ENCODE assay signal across 16 cellular contexts in genomic region chr2:61288070-61288841, GRCh38.
DNase-seq lines count a peak whose midpoint lies in the region; ATAC-seq, FAIRE-seq and TF ChIP-seq lines count a peak whose summit lies in the region.
"Had no signal": no experiment of that assay in that cellular context is flagged by ENCODE, and none has a peak within 500 bp of the region (broad histone marks: within the 10 kb centered on the region; RNA-seq: fewer than 3 reads in every experiment).

No MANE protein-coding gene starts in this region.

- DNase-seq in activated T-cell treated with anti-CD3 and anti-CD28 coated beads, Interleukin-2, amount 50 U/mL, for 72 hours = no peak
- DNase-seq in activated T-cell treated with anti-CD3 and anti-CD28 coated beads, Interleukin-2, amount 50 U/mL, for 48 hours = no peak
- DNase-seq in PC-3 = no peak
- peak; percentile 14 to 76 for DNase-seq in fibroblast of lung (ENCODE audit: low read depth in 2 of 2)
- DNase-seq in small intestine = peak; percentile 32
- DNase-seq in pons (ENCODE audit: low spot score) = no peak
- DNase-seq: DMS79; NCI-H1048; NCI-H446; RPMI8226; stimulated activated CD4-positive, alpha-beta T cell treated with anti-CD3 and anti-CD28 coated beads, Interleukin-12 subunit alpha, Interleukin-12 subunit beta, amount 100 ng/mL, for 4 hours; upper lobe of right lung had no signal

- POLR2A ChIA-PET in PC-3 (lab: Charles Lee; ENCODE audit: unreplicated experiment) = interaction anchor here (0.6 kb wide), 1 partner anchor 164 kb away, joined by 3 read pairs; no protein-coding TSS in a partner anchor

- H3K36me3 ChIP-seq in PC-3 (ENCODE audit: low read depth, low read length) = peaks cover 3% of the 10 kb centered on the region; the same call in 1 of the 2 replicates
- peaks cover 1% of the 10 kb centered on the region for H3K36me3 ChIP-seq in fibroblast of lung (ENCODE audit: control insufficient read depth, insufficient read depth, low read length)
- peaks cover 0 to 6% of the 10 kb centered on the region in 2 donors for H3K36me3 ChIP-seq in small intestine (ENCODE audit: control insufficient read depth in 2 of 2, insufficient read depth in 2 of 2, low read length in 2 of 2)

- H3K4me3 Mint-ChIP-seq in activated T-cell treated with anti-CD3 and anti-CD28 coated beads, Interleukin-2, amount 50 U/mL, for 72 hours = no peak overlapping the region

- CTCF ChIA-PET in PC-3 (lab: Charles Lee) = no interaction called here

- no peaks in the 10 kb centered on the region for H3K4me1 ChIP-seq in PC-3 (ENCODE audit: insufficient read depth, low read length)
- peaks cover 2% of the 10 kb centered on the region for H3K4me1 ChIP-seq in fibroblast of lung (ENCODE audit: control insufficient read depth, extremely low read depth, insufficient read depth, low read length)
- H3K4me1 ChIP-seq in small intestine (ENCODE audit: control insufficient read depth in 2 of 2, insufficient read depth in 1 of 2, low read depth in 1 of 2, low read length in 1 of 2) = peaks cover 0 to 2% of the 10 kb centered on the region in 2 donors
- H3K4me1 ChIP-seq: upper lobe of right lung had no signal

- BruUV-seq in PC-3 (replicated peaks; lab: Mats Ljungman, UMichigan) = TSS peak; percentile 35

- ATAC-seq in activated T-cell treated with anti-CD3 and anti-CD28 coated beads, Interleukin-2, amount 50 U/mL, for 72 hours (replicated peaks in 1 of 2) = peak in 1 of 2 donors; percentile 9
- no peak; the same call in 1 of the 2 replicates for ATAC-seq in PC-3
- ATAC-seq in HG03025 (IDR thresholded peaks at IDR 0.05; ENCODE audit: low FRiP score, unreplicated experiment) = no peak
- ATAC-seq in HG02970 (IDR thresholded peaks at IDR 0.05; ENCODE audit: low FRiP score, unreplicated experiment) = no peak
- ATAC-seq: upper lobe of right lung had no signal

- H3K9me3 ChIP-seq in PC-3 (ENCODE audit: low read length) (no peaks in the 10 kb centered on the region), fibroblast of lung (ENCODE audit: control insufficient read depth, insufficient read depth, low read depth, low read length) (no peaks in the 10 kb centered on the region), small intestine (ENCODE audit: control insufficient read depth, low read depth) (no peaks in the 10 kb centered on the region)
- H3K9me3 ChIP-seq: upper lobe of right lung had no signal

- H3K4me2 ChIP-seq in PC-3 (ENCODE audit: low read length) = no peak overlapping the region
- H3K4me2 ChIP-seq in fibroblast of lung (ENCODE audit: extremely low read depth, insufficient read depth, low read length) = no peak overlapping the region

- H3K27me3 Mint-ChIP-seq in activated T-cell treated with anti-CD3 and anti-CD28 coated beads, Interleukin-2, amount 50 U/mL, for 72 hours (ENCODE audit: low read depth) = no peaks in the 10 kb centered on the region

- H3K4me1 Mint-ChIP-seq in activated T-cell treated with anti-CD3 and anti-CD28 coated beads, Interleukin-2, amount 50 U/mL, for 72 hours (ENCODE audit: low read depth) = no peaks in the 10 kb centered on the region

- H4K20me1 ChIP-seq in PC-3 (ENCODE audit: low read length) = no peaks in the 10 kb centered on the region
- no peaks in the 10 kb centered on the region for H4K20me1 ChIP-seq in fibroblast of lung (ENCODE audit: control insufficient read depth, extremely low read depth, insufficient read depth, low read length)

- no peaks in the 10 kb centered on the region for H3K9me3 Mint-ChIP-seq in activated T-cell treated with anti-CD3 and anti-CD28 coated beads, Interleukin-2, amount 50 U/mL, for 72 hours

- no peak overlapping the region for H3K9ac ChIP-seq in PC-3 (ENCODE audit: low read length)
- H3K9ac ChIP-seq in fibroblast of lung (ENCODE audit: insufficient read depth, low read length) = no peak overlapping the region

- no peaks in the 10 kb centered on the region for H3F3A ChIP-seq in PC-3 (ENCODE audit: low read length, unreplicated experiment)

- WGBS in small intestine, 3 donors = 66 to 81% (median 75%) methylated on average over 8 of the region's 8 CpGs

- no peaks in the 10 kb centered on the region for H3K9me2 ChIP-seq in PC-3 (replicated peaks; ENCODE audit: low read length)

- no peaks in the 10 kb centered on the region for H3K79me2 ChIP-seq in PC-3 (ENCODE audit: low read length)
- no peaks in the 10 kb centered on the region for H3K79me2 ChIP-seq in fibroblast of lung (ENCODE audit: control insufficient read depth, insufficient read depth, low read length)

- peaks cover 4 to 7% of the 10 kb centered on the region in 2 donors for H3K36me3 Mint-ChIP-seq in activated T-cell treated with anti-CD3 and anti-CD28 coated beads, Interleukin-2, amount 50 U/mL, for 72 hours (ENCODE audit: insufficient read depth in 2 of 2)

- TF ChIP-seq CTCF in PC-3 (conservative IDR thresholded peaks at IDR 0.05; ENCODE audit: low read depth, low read length) = no peak
- TF ChIP-seq CTCF in fibroblast of lung (conservative IDR thresholded peaks at IDR 0.05 in 1 of 2, IDR thresholded peaks at IDR 0.05 in 1 of 2; ENCODE audit: low read depth in 1 of 2, low read length in 2 of 2) = no peak

- H3K27me3 ChIP-seq in PC-3 (ENCODE audit: low read length) = no peaks in the 10 kb centered on the region
- H3K27me3 ChIP-seq in fibroblast of lung (ENCODE audit: control insufficient read depth, insufficient read depth, low read length) = no peaks in the 10 kb centered on the region
- H3K27me3 ChIP-seq in small intestine (ENCODE audit: control insufficient read depth in 2 of 2, insufficient read depth in 2 of 2, low read length in 2 of 2) = no peaks in the 10 kb centered on the region
- H3K27me3 ChIP-seq: upper lobe of right lung had no signal

- peak overlapping the region; percentile 95 for H3K27ac Mint-ChIP-seq in activated T-cell treated with anti-CD3 and anti-CD28 coated beads, Interleukin-2, amount 50 U/mL, for 72 hours

- no peak for FAIRE-seq in small intestine (lab: Jason Lieb, UNC)
- FAIRE-seq: endothelial cell of umbilical vein, GM12892 had no signal

- intact Hi-C loops in PC-3 (cut with micrococcal nuclease) = no loop called here

- no peak overlapping the region for H2AFZ ChIP-seq in PC-3 (ENCODE audit: low read length)
- H2AFZ ChIP-seq in fibroblast of lung (ENCODE audit: low read length) = no peak overlapping the region

- no peak overlapping the region for H3K27ac ChIP-seq in PC-3 (ENCODE audit: low read length)
- no peak overlapping the region for H3K27ac ChIP-seq in fibroblast of lung (ENCODE audit: insufficient read depth, low read length)
- no peak overlapping the region for H3K27ac ChIP-seq in small intestine (ENCODE audit: low read depth in 1 of 2, low read length in 1 of 2)
- H3K27ac ChIP-seq: upper lobe of right lung had no signal

- H3K4me3 ChIP-seq in PC-3 (ENCODE audit: low read length) = no peak overlapping the region
- no peak overlapping the region for H3K4me3 ChIP-seq in fibroblast of lung (replicated peaks in 1 of 4; ENCODE audit: control extremely low read depth in 1 of 4, insufficient read depth in 1 of 4, low read depth in 3 of 4, low read length in 4 of 4)
- no peak overlapping the region for H3K4me3 ChIP-seq in small intestine (ENCODE audit: low read depth in 1 of 2, low read length in 2 of 2)
- H3K4me3 ChIP-seq: upper lobe of right lung had no signal

Comparison
In these comparisons a context has a peak if more than half of its experiments do, and no peak if none do; other contexts are left out.
1. DNase-seq: peak in fibroblast of lung (2 of 2) and small intestine (single experiment); none in activated T-cell treated with anti-CD3 and anti-CD28 coated beads, Interleukin-2, amount 50 U/mL, for 72 hours (0 of 2), activated T-cell treated with anti-CD3 and anti-CD28 coated beads, Interleukin-2, amount 50 U/mL, for 48 hours (0 of 2), PC-3 (single experiment) and pons (single experiment).